Comparison of ENCODE assay signal across 26 cellular contexts in the genomic region with DNA sequence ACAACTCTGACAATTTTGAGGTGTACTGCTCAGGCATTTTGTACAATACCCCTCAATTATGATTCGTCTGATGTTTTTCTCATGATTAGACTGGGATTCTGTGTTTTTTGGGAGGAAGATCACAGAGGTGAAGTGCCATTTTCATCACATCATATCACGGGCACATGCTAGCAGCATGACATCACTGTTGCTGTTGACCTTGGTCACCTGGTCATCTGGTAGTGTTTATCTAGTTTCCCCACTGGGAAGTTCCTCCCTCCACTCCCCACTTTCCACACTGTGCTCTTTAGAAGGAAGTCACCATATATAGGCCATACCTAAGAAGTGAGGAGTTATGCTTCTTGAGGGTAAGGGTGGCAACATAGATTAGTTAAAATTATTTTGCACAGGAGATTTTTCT. TPM values are rescaled to one million over a fixed set of nuclear protein-coding genes. Genes with fewer than 3 reads are reported as not detected.
"Had no signal": no experiment of that assay in that cellular context is flagged by ENCODE, and none has a peak within 500 bp of the region (broad histone marks: within the 10 kb centered on the region; RNA-seq: fewer than 3 reads in every experiment).

No MANE protein-coding gene starts in this region.

- H3K4me2 ChIP-seq: KMS-11, SK-N-SH had no signal

- H3K9ac ChIP-seq: KMS-11, SK-N-SH had no signal

- H3K9me3 ChIP-seq: SK-N-SH had no signal

- H3K27ac ChIP-seq: HL-60, KMS-11, RWPE1 had no signal

- ATAC-seq: Panc1, PC-3 had no signal

- DNase-seq: IMR-90, Kasumi-1, MV-4-11, NCI-H1048, NCI-H1105, NCI-H1417, NCI-H1436 treated with DMSO at 0.1 percent for 48 hours, NCI-H1694, NCI-H187 treated with DMSO at 0.1 percent for 48 hours, NCI-H2029 treated with DMSO at 0.1 percent for 48 hours, NCI-H2171 treated with DMSO at 0.1 percent for 48 hours, NCI-H524 treated with DMSO at 0.1 percent for 48 hours, NCI-H69, NCI-H774, PC-3, SHP77, SK-N-SH, SW 1271 had no signal

RNA-seq across cellular contexts. Expression of gene GCM2, which starts 20.8 kb away (rescaled TPM):
- total RNA-seq: HT-29, IMR-90, MCF 10A, NCI-H460, PC-3, SK-MEL-5 had no signal
- polyA plus RNA-seq: IMR-90, SK-N-SH had no signal

RNA-seq across cellular contexts. Expression of gene MAK, which starts 22.7 kb away (rescaled TPM):
- total RNA-seq: HT-29, IMR-90, MCF 10A had no signal
- polyA plus RNA-seq: IMR-90 had no signal

RNA-seq across cellular contexts. Expression of gene SYCP2L, which starts 25.8 kb away (rescaled TPM):
- total RNA-seq: IMR-90, MCF 10A had no signal
